In the genomic region with DNA sequence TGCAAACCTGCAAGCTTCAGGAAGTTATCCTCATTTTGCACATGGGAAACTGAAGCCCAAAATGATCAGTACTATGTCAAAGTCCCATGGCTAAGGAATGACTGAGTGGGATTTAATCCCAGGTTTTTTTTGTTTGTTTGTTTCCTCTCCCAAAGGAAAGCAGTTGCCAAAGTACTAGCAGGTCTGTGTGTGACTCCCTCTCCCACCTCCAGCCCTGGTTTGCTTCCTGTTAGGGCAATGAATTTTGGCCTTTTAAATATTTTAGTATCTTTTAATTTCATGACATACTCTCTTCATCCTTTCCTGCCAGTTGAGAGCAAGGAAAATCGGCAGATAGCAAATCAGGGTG, we compare ENCODE assay signal across 13 cellular contexts.
A peak's percentile ranks its signal among the peaks of the same experiment; 100 is the strongest.
DNase-seq lines count a peak whose midpoint lies in the region; ATAC-seq and TF ChIP-seq lines count a peak whose summit lies in the region.
"Had no signal": no experiment of that assay in that cellular context is flagged by ENCODE, and none has a peak within 500 bp of the region (broad histone marks: within the 10 kb centered on the region; RNA-seq: fewer than 3 reads in every experiment).

No MANE protein-coding gene starts in this region.

- H2AK5ac ChIP-seq in neuronal stem cell (ENCODE audit: low read depth, low read length), result no peak overlapping the region

- H3K9ac ChIP-seq in neuronal stem cell (ENCODE audit: low read depth, low read length, poor library complexity), result no peak overlapping the region
- H3K9ac ChIP-seq: SK-N-SH had no signal

- H3K4me1 Mint-ChIP-seq in activated T-helper 17 cell treated with anti-CD3 and anti-CD28 coated beads, Interleukin-2, amount 50 U/mL, for 72 hours, result no peaks in the 10 kb centered on the region

- no peak overlapping the region for H3K4ac ChIP-seq in neuronal stem cell (ENCODE audit: low read length)

- H2BK120ac ChIP-seq in neuronal stem cell (ENCODE audit: low read depth, low read length), result no peak overlapping the region

- no peaks in the 10 kb centered on the region for H3K9me3 Mint-ChIP-seq in activated T-helper 17 cell treated with anti-CD3 and anti-CD28 coated beads, Interleukin-2, amount 50 U/mL, for 72 hours

- H3K27me3 ChIP-seq in neuronal stem cell (ENCODE audit: control insufficient read depth in 3 of 3, insufficient read depth in 3 of 3, low read depth in 1 of 3, low read length in 3 of 3), result no peaks in the 10 kb centered on the region
- H3K27me3 ChIP-seq: BE2C had no signal

- ATAC-seq in left lobe of liver, result peak; percentile 50
- no peak for ATAC-seq in activated T-helper 17 cell treated with anti-CD3 and anti-CD28 coated beads, Interleukin-2, amount 50 U/mL, for 72 hours (replicated peaks)
- no peak for ATAC-seq in HG03280 (IDR thresholded peaks at IDR 0.05; ENCODE audit: unreplicated experiment)
- ATAC-seq: Panc1, Right ventricle myocardium inferior had no signal

- H3K18ac ChIP-seq in neuronal stem cell (ENCODE audit: low read length), result peak overlapping the region; percentile 42

- no peak overlapping the region for H3K27ac Mint-ChIP-seq in activated T-helper 17 cell treated with anti-CD3 and anti-CD28 coated beads, Interleukin-2, amount 50 U/mL, for 72 hours

- peaks cover 7% of the 10 kb centered on the region for H3K27me3 Mint-ChIP-seq in activated T-helper 17 cell treated with anti-CD3 and anti-CD28 coated beads, Interleukin-2, amount 50 U/mL, for 72 hours

- no peak overlapping the region for H3K4me3 Mint-ChIP-seq in activated T-helper 17 cell treated with anti-CD3 and anti-CD28 coated beads, Interleukin-2, amount 50 U/mL, for 72 hours

- no peaks in the 10 kb centered on the region for H3K36me3 Mint-ChIP-seq in activated T-helper 17 cell treated with anti-CD3 and anti-CD28 coated beads, Interleukin-2, amount 50 U/mL, for 72 hours (ENCODE audit: low read depth)

- peak overlapping the region; percentile 56 for H3K27ac ChIP-seq in VCaP
- no peak overlapping the region for H3K27ac ChIP-seq in neuronal stem cell (replicated peaks; ENCODE audit: low read length)
- H3K27ac ChIP-seq in caudate nucleus (ENCODE audit: low read depth, low read length), result no peak overlapping the region

- no peak overlapping the region for H3K23ac ChIP-seq in neuronal stem cell (ENCODE audit: low read depth, low read length, poor library complexity)

- peaks cover 0 to 14% of the 10 kb centered on the region in 2 donors for H3K36me3 ChIP-seq in neuronal stem cell (replicated peaks in 1 of 2; ENCODE audit: control insufficient read depth in 2 of 2, insufficient read depth in 2 of 2, low read length in 2 of 2)
- H3K36me3 ChIP-seq: BE2C had no signal

- no peak for TF ChIP-seq CTCF in VCaP (conservative IDR thresholded peaks at IDR 0.05)

- no peak overlapping the region for H2BK5ac ChIP-seq in neuronal stem cell (ENCODE audit: low read length)

- H4K8ac ChIP-seq in neuronal stem cell (ENCODE audit: low read depth, low read length), result no peak overlapping the region

- no CpG with 5 or more reads among the region's 1 CpG for WGBS in neuronal stem cell (ENCODE audit: extremely low coverage in 2 of 2, insufficient read length in 2 of 2, insufficient replicate concordance in 1 of 2), 2 donors

- H3K9me3 ChIP-seq in neuronal stem cell (replicated peaks in 1 of 2; ENCODE audit: control insufficient read depth in 2 of 2, insufficient read depth in 1 of 2, low read depth in 1 of 2, low read length in 2 of 2), result no peaks in the 10 kb centered on the region
- H3K9me3 ChIP-seq: BE2C, SK-N-SH had no signal

- peaks cover 0 to 31% of the 10 kb centered on the region in 2 donors for H3K4me1 ChIP-seq in neuronal stem cell (ENCODE audit: control insufficient read depth in 2 of 2, insufficient read depth in 1 of 2, low read depth in 1 of 2, low read length in 2 of 2)

- H2BK15ac ChIP-seq in neuronal stem cell (ENCODE audit: low read length), result no peak overlapping the region

- H3K4me2 ChIP-seq in neuronal stem cell (ENCODE audit: insufficient read depth, low read length, poor library complexity, severe bottlenecking), result no peak overlapping the region
- H3K4me2 ChIP-seq: SK-N-SH had no signal

- H3K14ac ChIP-seq in neuronal stem cell (ENCODE audit: low read length), result no peak overlapping the region

- no peaks in the 10 kb centered on the region for H3K79me1 ChIP-seq in neuronal stem cell (ENCODE audit: low read depth, low read length)

- H3K4me3 ChIP-seq in neuronal stem cell (ENCODE audit: low read length in 2 of 2), result no peak overlapping the region

- H4K91ac ChIP-seq in neuronal stem cell (ENCODE audit: low read depth, low read length, poor library complexity), result no peak overlapping the region

- H2AFZ ChIP-seq in neuronal stem cell (ENCODE audit: low read length), result no peak overlapping the region

- DNase-seq in left lobe of liver (ENCODE audit: low spot score) (no peak), neuronal stem cell (ENCODE audit: low spot score) (no peak), SK-N-DZ (ENCODE audit: low spot score) (no peak), caudate nucleus (lab: John Stamatoyannopoulos, UW) (no peak)
- DNase-seq: BE2C, NCI-H345, NCI-H774, SK-N-SH had no signal

- no peak overlapping the region for H2BK12ac ChIP-seq in neuronal stem cell (ENCODE audit: low read length)
